12 cellular contexts compared by ENCODE assay signal in genomic region chr2:74741076-74741460, GRCh38.
A peak's percentile ranks its signal among the peaks of the same experiment; 100 is the strongest.
DNase-seq lines count a peak whose midpoint lies in the region; ATAC-seq, FAIRE-seq and TF ChIP-seq lines count a peak whose summit lies in the region.
"Had no signal": no experiment of that assay in that cellular context is flagged by ENCODE, and none has a peak within 500 bp of the region (broad histone marks: within the 10 kb centered on the region; RNA-seq: fewer than 3 reads in every experiment).

No MANE protein-coding gene starts in this region.

- H3K27ac ChIP-seq in HepG2 (ENCODE audit: extremely low read length, insufficient read depth, low read length) (no peak overlapping the region), right lobe of liver (no peak overlapping the region), coronary artery (peak overlapping the region; percentile 18 to 55)

- H3K4me3 ChIP-seq in HepG2 (replicated peaks in 1 of 3; ENCODE audit: insufficient read depth in 1 of 3, low read depth in 2 of 3, low read length in 3 of 3) (peak overlapping the region in 1 of 3 experiments; percentile 32; a peak in 2 of 6 replicates), right lobe of liver (no peak overlapping the region), coronary artery (no peak overlapping the region), mucosa of descending colon (no peak overlapping the region)

- peaks cover 23% of the 10 kb centered on the region for H3K27me3 Mint-ChIP-seq in activated CD8-positive, alpha-beta memory T cell treated with anti-CD3 and anti-CD28 coated beads, Interleukin-2, amount 10 ng/mL, durations not matched to agents 7 days and 5 days
- H3K27me3 Mint-ChIP-seq: activated naive CD4-positive, alpha-beta T cell treated with anti-CD3 and anti-CD28 coated beads, Interleukin-2, amount 50 U/mL, for 24 hours had no signal

- peaks cover 59% of the 10 kb centered on the region for H3K4me1 ChIP-seq in HepG2 (ENCODE audit: insufficient read depth, low read length)
- no peaks in the 10 kb centered on the region for H3K4me1 ChIP-seq in right lobe of liver
- H3K4me1 ChIP-seq in mucosa of descending colon (ENCODE audit: low read depth), result peaks cover 16% of the 10 kb centered on the region

- no peaks in the 10 kb centered on the region for H4K20me1 ChIP-seq in HepG2 (ENCODE audit: insufficient read depth, low read length)

- TF ChIP-seq CTCF in HepG2 (CRISPR knock-in tag; IDR thresholded peaks at IDR 0.05) (no peak), right lobe of liver (IDR thresholded peaks at IDR 0.05) (no peak), coronary artery (IDR thresholded peaks at IDR 0.05) (no peak), mucosa of descending colon (IDR thresholded peaks at IDR 0.05) (no peak), GM13976 (IDR thresholded peaks at IDR 0.05; ENCODE audit: borderline replicate concordance, control extremely low read depth, extremely low read depth, insufficient read depth, missing control alignments) (no peak)

- no peak overlapping the region for H3K9ac ChIP-seq in HepG2 (ENCODE audit: insufficient read depth, low read depth, low read length)

- H3K4me3 Mint-ChIP-seq in activated CD8-positive, alpha-beta memory T cell treated with anti-CD3 and anti-CD28 coated beads, Interleukin-2, amount 10 ng/mL, durations not matched to agents 7 days and 5 days, result no peak overlapping the region
- H3K4me3 Mint-ChIP-seq: activated naive CD4-positive, alpha-beta T cell treated with anti-CD3 and anti-CD28 coated beads, Interleukin-2, amount 50 U/mL, for 24 hours had no signal

- POLR2A ChIA-PET in HepG2 (lab: Yijun Ruan, JAX), result interaction anchor here (0.8 to 3.2 kb wide), 5 partner anchors 9 to 99 kb away, joined by 3 to 16 read pairs (median 5); no protein-coding TSS in a partner anchor

- peaks cover 8% of the 10 kb centered on the region for H3K9me3 Mint-ChIP-seq in activated CD8-positive, alpha-beta memory T cell treated with anti-CD3 and anti-CD28 coated beads, Interleukin-2, amount 10 ng/mL, durations not matched to agents 7 days and 5 days (ENCODE audit: low read depth)

- no peak for TF ChIP-seq POLR2A in HepG2 (IDR thresholded peaks at IDR 0.05; ENCODE audit: insufficient read depth in 1 of 2, low read depth in 2 of 2, low read length in 2 of 2)
- TF ChIP-seq POLR2A in right lobe of liver (IDR thresholded peaks at IDR 0.05), result no peak

- peak; percentile 45 for ATAC-seq in HepG2
- no peak for ATAC-seq in right lobe of liver
- ATAC-seq in mucosa of descending colon, result peak; percentile 45
- no peak for ATAC-seq in GM21447 (IDR thresholded peaks at IDR 0.05; ENCODE audit: unreplicated experiment)
- no peak for ATAC-seq in activated CD8-positive, alpha-beta memory T cell treated with anti-CD3 and anti-CD28 coated beads, Interleukin-2, amount 10 ng/mL, durations not matched to agents 7 days and 5 days

- no peak overlapping the region for H3K27ac Mint-ChIP-seq in activated CD8-positive, alpha-beta memory T cell treated with anti-CD3 and anti-CD28 coated beads, Interleukin-2, amount 10 ng/mL, durations not matched to agents 7 days and 5 days

- peaks cover 2 to 30% of the 10 kb centered on the region in 2 experiments; a peak in 4 of 5 replicates for H3K27me3 ChIP-seq in HepG2 (ENCODE audit: control insufficient read depth in 1 of 2, insufficient read depth in 2 of 2, low read length in 2 of 2)
- no peaks in the 10 kb centered on the region for H3K27me3 ChIP-seq in right lobe of liver

- no peaks in the 10 kb centered on the region for H3K36me3 ChIP-seq in HepG2 (replicated peaks in 1 of 2; ENCODE audit: control insufficient read depth in 1 of 2, insufficient read depth in 2 of 2, low read length in 2 of 2)
- no peaks in the 10 kb centered on the region for H3K36me3 ChIP-seq in right lobe of liver
- no peaks in the 10 kb centered on the region for H3K36me3 ChIP-seq in mucosa of descending colon (ENCODE audit: low read depth)

- intact Hi-C loops in HepG2 (cut with micrococcal nuclease; ENCODE audit: unreplicated experiment), result no loop called here
- intact Hi-C loops in right lobe of liver (cut with DNase I), result no loop called here
- intact Hi-C loops in mucosa of descending colon (cut with DNase I, micrococcal nuclease), result no loop called here

- FAIRE-seq in HepG2 (lab: Jason Lieb, UNC), result no peak

- WGBS in HepG2 (ENCODE audit: low lambda C conversion rate), result 48% methylated on average over 3 of the region's 3 CpGs
- WGBS in right lobe of liver (ENCODE audit: insufficient coverage, low coverage, low lambda C conversion rate, missing lambda C conversion rate), result 67% methylated on average over 3 of the region's 3 CpGs

- H2AFZ ChIP-seq in HepG2 (ENCODE audit: low read length), result no peak overlapping the region

- H3K4me1 Mint-ChIP-seq in activated CD8-positive, alpha-beta memory T cell treated with anti-CD3 and anti-CD28 coated beads, Interleukin-2, amount 10 ng/mL, durations not matched to agents 7 days and 5 days, result no peaks in the 10 kb centered on the region
- H3K4me1 Mint-ChIP-seq: activated naive CD4-positive, alpha-beta T cell treated with anti-CD3 and anti-CD28 coated beads, Interleukin-2, amount 50 U/mL, for 24 hours had no signal

- no TSS peak for BruUV-seq in HepG2 (replicated peaks; lab: Mats Ljungman, UMichigan)

- DNase-seq in HepG2 (ENCODE audit: low spot score) (no peak), right lobe of liver (no peak), coronary artery (ENCODE audit: low spot score) (no peak), mucosa of descending colon (no peak), cortex of kidney (lab: John Stamatoyannopoulos, UW) (no peak), GM13976 (ENCODE audit: low spot score) (no peak)
- no peak for DNase-seq in activated CD8-positive, alpha-beta memory T cell treated with anti-CD3 and anti-CD28 coated beads, Interleukin-2, amount 10 ng/mL, durations not matched to agents 7 days and 5 days
- DNase-seq: GDM1; NCI-H146; NK-92 treated with Interleukin-12 subunit alpha and Interleukin-12 subunit beta, amount 100 ng/mL, for 24 hours had no signal

- H3K9me3 ChIP-seq in HepG2 (ENCODE audit: low read length) (peaks cover 14% of the 10 kb centered on the region), right lobe of liver (peaks cover 0 to 5% (median 0%) of the 10 kb centered on the region in 4 donors), mucosa of descending colon (no peaks in the 10 kb centered on the region)

- no peaks in the 10 kb centered on the region for H3K36me3 Mint-ChIP-seq in activated CD8-positive, alpha-beta memory T cell treated with anti-CD3 and anti-CD28 coated beads, Interleukin-2, amount 10 ng/mL, durations not matched to agents 7 days and 5 days

- no peaks in the 10 kb centered on the region for H3K79me2 ChIP-seq in HepG2 (ENCODE audit: insufficient read depth, low read length)

- TF ChIP-seq RAD21 in HepG2 (CRISPR knock-in tag; IDR thresholded peaks at IDR 0.05), result no peak

- in situ Hi-C loops in HepG2 (cut with HindIII; ENCODE audit: extremely low pct_ligation_motif_present, low pct_unique_long_range_greater_than_20kb), result no loop called here
- in situ Hi-C loops in GM13976 (cut with MboI; ENCODE audit: low sequenced_read_pairs, unreplicated experiment), result no loop called here

- H3K4me2 ChIP-seq in HepG2 (ENCODE audit: low read depth, low read length), result peak overlapping the region; percentile 78

- TF ChIP-seq EP300 in HepG2 (IDR thresholded peaks at IDR 0.05; ENCODE audit: low read depth in 2 of 2, low read length in 2 of 2), result no peak
- TF ChIP-seq EP300 in HepG2 (CRISPR knock-in tag; IDR thresholded peaks at IDR 0.05; ENCODE audit: borderline replicate concordance), result no peak

- CTCF ChIA-PET in HepG2 (lab: Yijun Ruan, JAX; ENCODE audit: low intra/inter-chr PET ratio, low total read pairs), result no interaction called here
- CTCF ChIA-PET in activated CD8-positive, alpha-beta memory T cell treated with anti-CD3 and anti-CD28 coated beads, Interleukin-2, amount 10 ng/mL, durations not matched to agents 7 days and 5 days (lab: Charles Lee), result interaction anchor here (1.4 kb wide), 1 partner anchor 11 kb away, joined by 3 read pairs; no protein-coding TSS in a partner anchor

TF ChIP-seq in HepG2, 621 proteins besides CTCF, POLR2A, EP300 and RAD21 (continues in another document):
- TF ChIP-seq ZSCAN21 (CRISPR knock-in tag; IDR thresholded peaks at IDR 0.05; ENCODE audit: borderline replicate concordance), result no peak
- no peak for TF ChIP-seq ZNF367 (CRISPR knock-in tag; IDR thresholded peaks at IDR 0.05; ENCODE audit: borderline replicate concordance)
- no peak for TF ChIP-seq ARNT (IDR thresholded peaks at IDR 0.05)
- no peak for TF ChIP-seq DPF2 (CRISPR knock-in tag; IDR thresholded peaks at IDR 0.05; ENCODE audit: borderline replicate concordance, low read depth)
- TF ChIP-seq SMAD3 (CRISPR knock-in tag; IDR thresholded peaks at IDR 0.05), result no peak
- no peak for TF ChIP-seq HNRNPH1 (optimal IDR thresholded peaks at IDR 0.05; ENCODE audit: low read depth, low read length)
- no peak for TF ChIP-seq RFX3 (CRISPR knock-in tag; IDR thresholded peaks at IDR 0.05)
- no peak for TF ChIP-seq ZNF562 (CRISPR knock-in tag; IDR thresholded peaks at IDR 0.05; ENCODE audit: borderline replicate concordance)
- TF ChIP-seq ZNF652 (CRISPR knock-in tag; IDR thresholded peaks at IDR 0.05; ENCODE audit: borderline replicate concordance, low read depth), result no peak
- no peak for TF ChIP-seq ZNF614 (CRISPR knock-in tag; IDR thresholded peaks at IDR 0.05; ENCODE audit: borderline replicate concordance)
- TF ChIP-seq, protein P1, sequence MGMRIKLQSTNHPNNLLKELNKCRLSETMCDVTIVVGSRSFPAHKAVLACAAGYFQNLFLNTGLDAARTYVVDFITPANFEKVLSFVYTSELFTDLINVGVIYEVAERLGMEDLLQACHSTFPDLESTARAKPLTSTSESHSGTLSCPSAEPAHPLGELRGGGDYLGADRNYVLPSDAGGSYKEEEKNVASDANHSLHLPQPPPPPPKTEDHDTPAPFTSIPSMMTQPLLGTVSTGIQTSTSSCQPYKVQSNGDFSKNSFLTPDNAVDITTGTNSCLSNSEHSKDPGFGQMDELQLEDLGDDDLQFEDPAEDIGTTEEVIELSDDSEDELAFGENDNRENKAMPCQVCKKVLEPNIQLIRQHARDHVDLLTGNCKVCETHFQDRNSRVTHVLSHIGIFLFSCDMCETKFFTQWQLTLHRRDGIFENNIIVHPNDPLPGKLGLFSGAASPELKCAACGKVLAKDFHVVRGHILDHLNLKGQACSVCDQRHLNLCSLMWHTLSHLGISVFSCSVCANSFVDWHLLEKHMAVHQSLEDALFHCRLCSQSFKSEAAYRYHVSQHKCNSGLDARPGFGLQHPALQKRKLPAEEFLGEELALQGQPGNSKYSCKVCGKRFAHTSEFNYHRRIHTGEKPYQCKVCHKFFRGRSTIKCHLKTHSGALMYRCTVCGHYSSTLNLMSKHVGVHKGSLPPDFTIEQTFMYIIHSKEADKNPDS (CRISPR knock-in tag; IDR thresholded peaks at IDR 0.05), result no peak

Comparison
In these comparisons a context has a peak if more than half of its experiments do, and no peak if none do; other contexts are left out.
1. ATAC-seq: peak in HepG2 (single experiment) and mucosa of descending colon (single experiment); none in right lobe of liver (0 of 4), GM21447 (single experiment) and activated CD8-positive, alpha-beta memory T cell treated with anti-CD3 and anti-CD28 coated beads, Interleukin-2, amount 10 ng/mL, durations not matched to agents 7 days and 5 days (single experiment).
2. H3K27ac ChIP-seq: peak in coronary artery (2 of 2); none in HepG2 (single experiment) and right lobe of liver (0 of 3).